2 cellular contexts compared by ENCODE assay signal in the genomic region with DNA sequence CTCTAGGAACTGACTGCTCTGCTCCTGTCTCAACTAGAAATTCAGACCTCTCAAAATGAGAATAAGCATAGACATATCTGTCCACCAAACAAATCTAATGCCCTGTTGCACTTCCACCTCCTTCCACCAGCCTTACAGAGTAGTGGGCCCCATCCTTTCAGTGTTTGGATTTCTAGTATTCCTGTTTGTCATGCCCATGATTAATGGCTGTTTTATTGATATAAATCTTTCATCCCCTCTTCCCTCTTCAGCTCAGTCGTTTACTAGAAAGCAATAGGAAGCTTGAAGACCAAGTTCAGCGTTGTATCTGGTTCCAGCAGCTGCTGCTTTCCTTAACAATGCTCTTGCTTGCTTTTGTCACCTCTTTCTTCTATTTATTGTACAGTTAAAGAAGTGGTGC.
TF ChIP-seq lines count a peak whose summit lies in the region.

No MANE protein-coding gene starts in this region.

TF ChIP-seq in IMR-90, 13 proteins besides CTCF, POLR2A, EP300 and RAD21:
- TF ChIP-seq CHD1 (IDR thresholded peaks at IDR 0.05; ENCODE audit: low read depth, low read length), result no peak
- no peak for TF ChIP-seq BHLHE40 (IDR thresholded peaks at IDR 0.05; ENCODE audit: low read depth, low read length)

TF ChIP-seq in K562, 482 proteins besides CTCF, POLR2A, EP300 and RAD21:
- TF ChIP-seq PKNOX1 (IDR thresholded peaks at IDR 0.05), result 0 out of 2 replicates have a peak, but pooled peaks have one; percentile 22
- TF ChIP-seq ZNF76 (CRISPR knock-in tag; IDR thresholded peaks at IDR 0.05; ENCODE audit: borderline replicate concordance), result no peak
- TF ChIP-seq ILF3 (IDR thresholded peaks at IDR 0.05; ENCODE audit: borderline replicate concordance), result no peak
- no peak for TF ChIP-seq REST (CRISPR knock-in tag; IDR thresholded peaks at IDR 0.05; ENCODE audit: low read depth)
- no peak for TF ChIP-seq CBX1 (IDR thresholded peaks at IDR 0.05; ENCODE audit: low read depth)
- TF ChIP-seq ZNF57 (CRISPR knock-in tag; IDR thresholded peaks at IDR 0.05), result no peak
- no peak for TF ChIP-seq ZBTB7A (IDR thresholded peaks at IDR 0.05; ENCODE audit: borderline replicate concordance, control insufficient read depth, low read depth, low read length)
- no peak for TF ChIP-seq SIX5 (IDR thresholded peaks at IDR 0.05; ENCODE audit: borderline replicate concordance in 1 of 2, insufficient read depth in 1 of 2, low read depth in 1 of 2, low read length in 2 of 2)
- TF ChIP-seq, protein P1, sequence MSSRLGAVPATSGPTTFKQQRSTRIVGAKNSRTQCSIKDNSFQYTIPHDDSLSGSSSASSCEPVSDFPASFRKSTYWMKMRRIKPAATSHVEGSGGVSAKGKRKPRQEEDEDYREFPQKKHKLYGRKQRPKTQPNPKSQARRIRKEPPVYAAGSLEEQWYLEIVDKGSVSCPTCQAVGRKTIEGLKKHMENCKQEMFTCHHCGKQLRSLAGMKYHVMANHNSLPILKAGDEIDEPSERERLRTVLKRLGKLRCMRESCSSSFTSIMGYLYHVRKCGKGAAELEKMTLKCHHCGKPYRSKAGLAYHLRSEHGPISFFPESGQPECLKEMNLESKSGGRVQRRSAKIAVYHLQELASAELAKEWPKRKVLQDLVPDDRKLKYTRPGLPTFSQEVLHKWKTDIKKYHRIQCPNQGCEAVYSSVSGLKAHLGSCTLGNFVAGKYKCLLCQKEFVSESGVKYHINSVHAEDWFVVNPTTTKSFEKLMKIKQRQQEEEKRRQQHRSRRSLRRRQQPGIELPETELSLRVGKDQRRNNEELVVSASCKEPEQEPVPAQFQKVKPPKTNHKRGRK (tag; IDR thresholded peaks at IDR 0.05), result no peak
- TF ChIP-seq MCM3 (IDR thresholded peaks at IDR 0.05), result no peak
- no peak for TF ChIP-seq PBX2 (CRISPR knock-in tag; IDR thresholded peaks at IDR 0.05; ENCODE audit: low read depth)
- TF ChIP-seq PBX2 (tag; conservative IDR thresholded peaks at IDR 0.05; ENCODE audit: low read depth), result peak; percentile 53
- peak; percentile 45 for TF ChIP-seq MEIS2 (IDR thresholded peaks at IDR 0.05; ENCODE audit: partially characterized antibody)
